Comparison of ENCODE assay signal across 8 cellular contexts in genomic region chr15:40108855-40109735, GRCh38. TPM values are rescaled to one million over a fixed set of nuclear protein-coding genes. Genes with fewer than 3 reads are reported as not detected.
DNase-seq lines count a peak whose midpoint lies in the region; ATAC-seq and TF ChIP-seq lines count a peak whose summit lies in the region.

BMF (minus strand) TSS chr15:40108879; CDS start chr15:40106086, 2,793 bp downstream.

- H2AFZ ChIP-seq in parathyroid adenoma = peak within 1 kb of the TSS; percentile 87

- no peak for TF ChIP-seq EP300 in transverse colon (IDR thresholded peaks at IDR 0.05; ENCODE audit: low read depth)

- peak; percentile 58 for TF ChIP-seq POLR2A in transverse colon (IDR thresholded peaks at IDR 0.05)

- H3K4me2 ChIP-seq in parathyroid adenoma (ENCODE audit: low read length) = peak within 1 kb of the TSS; percentile 89

- H3K9me3 Mint-ChIP-seq in activated naive CD8-positive, alpha-beta T cell treated with anti-CD3 and anti-CD28 coated beads for 36 hours = no peaks in the 10 kb centered on the region

- H3K27ac Mint-ChIP-seq in activated naive CD8-positive, alpha-beta T cell treated with anti-CD3 and anti-CD28 coated beads for 36 hours = peak within 1 kb of the TSS; percentile 42

- no peaks in the 10 kb centered on the region for H3K79me2 ChIP-seq in parathyroid adenoma

- peak; percentile 97 for DNase-seq in GM10266 (ENCODE audit: extremely low spot score)
- peak; percentile 82 for DNase-seq in NCI-H1105 treated with DMSO at 0.1 percent for 48 hours (lab: John Stamatoyannopoulos, UW)
- DNase-seq in SKM-1 treated with dmso at 0.1 percent for 144 hours (lab: John Stamatoyannopoulos, UW; ENCODE audit: unreplicated experiment) = peak; percentile 97
- DNase-seq in activated naive CD8-positive, alpha-beta T cell treated with anti-CD3 and anti-CD28 coated beads for 36 hours = peak; percentile 96
- peak; percentile 100 for DNase-seq in cardiac muscle cell (ENCODE audit: low read depth in 1 of 2, low spot score in 1 of 2)
- peak; percentile 100 for DNase-seq in transverse colon

- H3K27me3 Mint-ChIP-seq in activated naive CD8-positive, alpha-beta T cell treated with anti-CD3 and anti-CD28 coated beads for 36 hours = peaks cover 13% of the 10 kb centered on the region

- H3K9me3 ChIP-seq in cardiac muscle cell (ENCODE audit: low read depth) = no peaks in the 10 kb centered on the region
- no peaks in the 10 kb centered on the region for H3K9me3 ChIP-seq in parathyroid adenoma (ENCODE audit: control insufficient read depth, low read length)
- H3K9me3 ChIP-seq in transverse colon = no peaks in the 10 kb centered on the region

- ATAC-seq in HG02642 (IDR thresholded peaks at IDR 0.05; ENCODE audit: poor library complexity, unreplicated experiment) = peak; percentile 68

- intact Hi-C loops in transverse colon (cut with DNase I; ENCODE audit: low total_unique reads) = loop anchor here (5.0 to 10.0 kb wide), 2 partner anchors 62 to 216 kb away; partner anchors contain the start of gene INAFM2

- H3K36me3 ChIP-seq in cardiac muscle cell (no peaks in the 10 kb centered on the region), parathyroid adenoma (ENCODE audit: control insufficient read depth, insufficient read depth, low read length) (no peaks in the 10 kb centered on the region), transverse colon (no peaks in the 10 kb centered on the region)

- WGBS in transverse colon (ENCODE audit: low coverage in 1 of 2), 2 donors = 5% methylated on average over 48 of the region's 48 CpGs; no CpG with 5 or more reads in 1 of the 2 donors

- H3K4me1 ChIP-seq in cardiac muscle cell (ENCODE audit: low read depth) = peaks cover 41% of the 10 kb centered on the region
- peaks cover 21% of the 10 kb centered on the region for H3K4me1 ChIP-seq in parathyroid adenoma
- peaks cover 33 to 51% (median 44%) of the 10 kb centered on the region in 4 donors for H3K4me1 ChIP-seq in transverse colon

- no peaks in the 10 kb centered on the region for H3K27me3 ChIP-seq in cardiac muscle cell
- H3K27me3 ChIP-seq in parathyroid adenoma (ENCODE audit: control insufficient read depth, insufficient read depth, low read length) = no peaks in the 10 kb centered on the region
- no peaks in the 10 kb centered on the region for H3K27me3 ChIP-seq in transverse colon

- peaks cover 48% of the 10 kb centered on the region for H3K4me1 Mint-ChIP-seq in activated naive CD8-positive, alpha-beta T cell treated with anti-CD3 and anti-CD28 coated beads for 36 hours

- in situ Hi-C loops in transverse colon (cut with MboI; ENCODE audit: low pct_ligation_motif_present in 1 of 4, low pct_unique_long_range_greater_than_20kb in 1 of 4, low sequenced_read_pairs in 3 of 4) = loop anchor here in 2 of 4 donors (10.0 kb wide), 2 partner anchors 54 to 64 kb away; no protein-coding TSS in a partner anchor

- TF ChIP-seq CTCF in GM10266 (IDR thresholded peaks at IDR 0.05; ENCODE audit: control insufficient read depth, insufficient read depth, low read depth, missing control alignments) (peak; percentile 12), cardiac muscle cell (IDR thresholded peaks at IDR 0.05; ENCODE audit: low read depth, low read length) (peak; percentile 34), parathyroid adenoma (IDR thresholded peaks at IDR 0.05) (peak; percentile 27), transverse colon (IDR thresholded peaks at IDR 0.05) (peak in 4 of 5 experiments; percentile 10 to 46 (median 23))

- peak within 1 kb of the TSS; percentile 86 for H3K4me3 ChIP-seq in cardiac muscle cell
- peak within 1 kb of the TSS; percentile 67 for H3K4me3 ChIP-seq in parathyroid adenoma (ENCODE audit: low read depth, low read length)
- H3K4me3 ChIP-seq in transverse colon = peak within 1 kb of the TSS; percentile 37 to 84 (median 81)

- H3K27ac ChIP-seq in cardiac muscle cell (peak within 1 kb of the TSS; percentile 41), parathyroid adenoma (peak within 1 kb of the TSS; percentile 42), transverse colon (peak within 1 kb of the TSS; percentile 90 to 94 (median 91))

- H3K9ac ChIP-seq in parathyroid adenoma = no peak within 1 kb of the TSS

- peak within 1 kb of the TSS; percentile 84 for H3K4me3 Mint-ChIP-seq in activated naive CD8-positive, alpha-beta T cell treated with anti-CD3 and anti-CD28 coated beads for 36 hours

- H3K36me3 Mint-ChIP-seq in activated naive CD8-positive, alpha-beta T cell treated with anti-CD3 and anti-CD28 coated beads for 36 hours = peaks cover 2% of the 10 kb centered on the region

RNA-seq across cellular contexts. Expression of gene BMF, which starts in this region (rescaled TPM):
- total RNA-seq in activated naive CD8-positive, alpha-beta T cell treated with anti-CD3 and anti-CD28 coated beads for 36 hours = 1 to 10 TPM; 5.1 to 5.4 TPM
- total RNA-seq in cardiac muscle cell = 29.8 and 56.1 TPM in 2 replicates
- 8.1 and 26.0 TPM in 2 replicates for polyA plus RNA-seq in cardiac muscle cell
- total RNA-seq in transverse colon = 10 to 100 TPM; 13.3 to 35.4 (median 25.1) TPM

Comparison
In these comparisons a context has a peak if more than half of its experiments do, and no peak if none do; other contexts are left out.
1. Peak in every context shown above with its lines: DNase-seq, ATAC-seq, H3K4me3 ChIP-seq and H3K27ac ChIP-seq.
2. H3K27ac ChIP-seq: peak in every context shown above with its lines; median percentile 91 in transverse colon; 42 in parathyroid adenoma; 41 in cardiac muscle cell.